In the genomic region with DNA sequence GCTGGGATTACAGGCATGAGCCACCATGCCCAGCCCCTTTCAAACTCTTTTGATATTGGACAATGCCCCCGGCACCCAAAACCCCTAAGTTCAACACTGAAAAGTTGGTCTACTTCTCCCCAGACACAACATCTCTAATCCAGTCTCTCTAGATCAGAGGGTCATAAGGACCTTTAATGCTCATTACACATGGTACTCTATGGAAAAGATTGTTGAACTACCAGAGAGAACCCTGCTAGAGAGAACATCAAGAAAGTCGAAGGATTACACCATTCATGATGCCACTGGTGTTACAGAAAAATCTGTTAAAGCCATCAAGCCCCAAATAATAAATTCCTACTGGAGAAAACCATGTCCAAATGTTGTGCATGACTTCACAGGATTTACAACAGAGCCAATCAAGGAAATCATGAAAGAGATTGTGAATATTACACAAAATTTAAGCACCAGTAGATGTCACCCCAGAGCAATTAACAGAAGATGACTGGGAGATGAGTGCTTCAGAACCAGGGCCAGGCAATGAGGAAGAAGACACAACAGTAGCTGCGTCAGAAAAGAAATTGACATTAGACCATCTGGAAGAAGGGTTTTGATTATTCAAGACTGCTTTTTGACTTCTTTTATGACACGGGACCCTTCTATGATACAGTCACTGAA, we compare ENCODE assay signal across 9 cellular contexts. TPM values are rescaled to one million over a fixed set of nuclear protein-coding genes. Genes with fewer than 3 reads are reported as not detected.
DNase-seq lines count a peak whose midpoint lies in the region; ATAC-seq and TF ChIP-seq lines count a peak whose summit lies in the region.
"Had no signal": no experiment of that assay in that cellular context is flagged by ENCODE, and none has a peak within 500 bp of the region (broad histone marks: within the 10 kb centered on the region; RNA-seq: fewer than 3 reads in every experiment).

No MANE protein-coding gene starts in this region.

- no peak overlapping the region for H3K27ac ChIP-seq in naive thymus-derived CD4-positive, alpha-beta T cell (ENCODE audit: low read depth, low read length)
- H3K27ac ChIP-seq: BLaER1 treated with 17β-estradiol and CSF1 and Interleukin-3, amounts not matched to agents 10 nM and 100 nM had no signal

- H3K4me3 Mint-ChIP-seq in naive thymus-derived CD4-positive, alpha-beta T cell, result peak overlapping the region in 1 of 10 donors; percentile 57

- H3K36me3 Mint-ChIP-seq in naive thymus-derived CD4-positive, alpha-beta T cell, result peaks cover 0 to 9% (median 0%) of the 10 kb centered on the region in 5 donors

- CTCF ChIA-PET in naive thymus-derived CD4-positive, alpha-beta T cell (lab: Charles Lee), result interaction anchor here (0.5 to 3.2 kb wide), 4 partner anchors 287 to 376 kb away, joined by 3 to 16 read pairs (median 6); a partner anchor contains a TSS

- H3K36me3 ChIP-seq in naive thymus-derived CD4-positive, alpha-beta T cell (ENCODE audit: control insufficient read depth in 2 of 3, insufficient read depth in 3 of 3, low read length in 3 of 3), result no peaks in the 10 kb centered on the region
- H3K36me3 ChIP-seq: BLaER1 treated with 17β-estradiol and CSF1 and Interleukin-3, amounts not matched to agents 10 nM and 100 nM had no signal

- H3K4me1 ChIP-seq in naive thymus-derived CD4-positive, alpha-beta T cell (ENCODE audit: control insufficient read depth in 2 of 2, insufficient read depth in 2 of 2, low read length in 2 of 2), result no peaks in the 10 kb centered on the region

- peaks cover 0 to 28% (median 0%) of the 10 kb centered on the region in 5 donors for H3K27me3 Mint-ChIP-seq in naive thymus-derived CD4-positive, alpha-beta T cell

- H3K27ac Mint-ChIP-seq in naive thymus-derived CD4-positive, alpha-beta T cell, result no peak overlapping the region

- H3K4me3 ChIP-seq in naive thymus-derived CD4-positive, alpha-beta T cell (ENCODE audit: low read length), result no peak overlapping the region
- H3K4me3 ChIP-seq: BLaER1 treated with 17β-estradiol and CSF1 and Interleukin-3, amounts not matched to agents 10 nM and 100 nM had no signal

- ATAC-seq in GM21515 (IDR thresholded peaks at IDR 0.05; ENCODE audit: unreplicated experiment), result peak; percentile 84
- peak; percentile 91 for ATAC-seq in naive thymus-derived CD4-positive, alpha-beta T cell

- no peaks in the 10 kb centered on the region for H3K27me3 ChIP-seq in naive thymus-derived CD4-positive, alpha-beta T cell (ENCODE audit: control insufficient read depth in 2 of 2, insufficient read depth in 2 of 2, low read length in 2 of 2)
- H3K27me3 ChIP-seq: BLaER1 treated with 17β-estradiol and CSF1 and Interleukin-3, amounts not matched to agents 10 nM and 100 nM had no signal

- H3K9me3 Mint-ChIP-seq in naive thymus-derived CD4-positive, alpha-beta T cell, result peaks cover 0 to 8% (median 0%) of the 10 kb centered on the region in 11 donors

- H3K4me1 Mint-ChIP-seq in naive thymus-derived CD4-positive, alpha-beta T cell, result peaks cover 0 to 9% (median 7%) of the 10 kb centered on the region in 7 donors

- intact Hi-C loops in naive thymus-derived CD4-positive, alpha-beta T cell (cut with micrococcal nuclease), result loop anchor here (1.0 to 5.0 kb wide), 6 partner anchors 39 to 312 kb away; a partner anchor contains a TSS
- intact Hi-C loops in posterior cingulate gyrus (cut with DNase I), result loop anchor here (1.0 kb wide), 2 partner anchors 46 to 287 kb away; no protein-coding TSS in a partner anchor

- no peak for TF ChIP-seq POLR2A in erythroblast (IDR thresholded peaks at IDR 0.05; ENCODE audit: low read length)

- no peaks in the 10 kb centered on the region for H3K9me3 ChIP-seq in naive thymus-derived CD4-positive, alpha-beta T cell (ENCODE audit: control insufficient read depth in 2 of 3, low read length in 3 of 3)

- DNase-seq in NCI-H1436 (lab: John Stamatoyannopoulos, UW) (peak; percentile 9), NCI-H1436 treated with DMSO at 0.1 percent for 48 hours (lab: John Stamatoyannopoulos, UW) (no peak), LoVo (ENCODE audit: low spot score) (peak; percentile 62), SW 1271 (lab: John Stamatoyannopoulos, UW) (peak; percentile 30 to 59), erythroblast (lab: John Stamatoyannopoulos, UW) (peak; percentile 31 to 48), posterior cingulate gyrus (no peak)
- peak in 7 of 9 donors; percentile 19 to 60 (median 38) for DNase-seq in naive thymus-derived CD4-positive, alpha-beta T cell

- POLR2A ChIA-PET in naive thymus-derived CD4-positive, alpha-beta T cell (lab: Charles Lee), result no interaction called here

RNA-seq across cellular contexts. Expression of a gene that starts 28.3 kb away (rescaled TPM):
- 1 to 10 TPM in 2 of 5 experiments, under 1 TPM in 1, not detected in 2; 0.70 to 1.6 (median 1.2) TPM for total RNA-seq in naive thymus-derived CD4-positive, alpha-beta T cell
- not detected for polyA plus RNA-seq in naive thymus-derived CD4-positive, alpha-beta T cell

Comparison
In these comparisons a context has a peak if more than half of its experiments do, and no peak if none do; other contexts are left out.
1. DNase-seq: peak in NCI-H1436 (single experiment), LoVo (single experiment), SW 1271 (2 of 2), erythroblast (2 of 2) and naive thymus-derived CD4-positive, alpha-beta T cell (7 of 9); none in NCI-H1436 treated with DMSO at 0.1 percent for 48 hours (single experiment) and posterior cingulate gyrus (0 of 10).